Comparison of ENCODE assay signal across 16 cellular contexts in genomic region chr3:106423321-106424225, GRCh38.
DNase-seq lines count a peak whose midpoint lies in the region; ATAC-seq and FAIRE-seq lines count a peak whose summit lies in the region.
"Had no signal": no experiment of that assay in that cellular context is flagged by ENCODE, and none has a peak within 500 bp of the region (broad histone marks: within the 10 kb centered on the region; RNA-seq: fewer than 3 reads in every experiment).

No MANE protein-coding gene starts in this region.

- WGBS in small intestine, 3 donors, result 46 to 64% (median 60%) methylated on average over 7 of the region's 7 CpGs

- intact Hi-C loops in activated T-helper 2 cell treated with anti-CD3 and anti-CD28 coated beads, Interferon-gamma antibody, Interleukin-2, Interleukin-4, amounts not matched to agents 10 μg/mL and 5 μg/mL and 100 μg/mL, durations not matched to agents 14 hours and 24 hours and 36 hours (cut with micrococcal nuclease), result loop anchor here (1.0 to 10.0 kb wide), 7 partner anchors 51 to 747 kb away; no protein-coding TSS in a partner anchor

- H3K27ac ChIP-seq in small intestine (ENCODE audit: low read depth in 1 of 2, low read length in 1 of 2), result no peak overlapping the region
- H3K27ac ChIP-seq: KMS-11, PC-9, stomach had no signal

- peaks cover 47% of the 10 kb centered on the region for H3K4me1 Mint-ChIP-seq in activated T-helper 2 cell treated with anti-CD3 and anti-CD28 coated beads, Interferon-gamma antibody, Interleukin-2, Interleukin-4, amounts not matched to agents 10 μg/mL and 5 μg/mL and 100 μg/mL, durations not matched to agents 14 hours and 24 hours and 36 hours (ENCODE audit: low read depth)

- H3K36me3 Mint-ChIP-seq in activated T-helper 2 cell treated with anti-CD3 and anti-CD28 coated beads, Interferon-gamma antibody, Interleukin-2, Interleukin-4, amounts not matched to agents 10 μg/mL and 5 μg/mL and 100 μg/mL, durations not matched to agents 14 hours and 24 hours and 36 hours (ENCODE audit: low read depth), result peaks cover 23% of the 10 kb centered on the region

- peak; percentile 51 for ATAC-seq in HG02678 (IDR thresholded peaks at IDR 0.05; ENCODE audit: unreplicated experiment)

- peak overlapping the region; percentile 78 for H3K27ac Mint-ChIP-seq in activated T-helper 2 cell treated with anti-CD3 and anti-CD28 coated beads, Interferon-gamma antibody, Interleukin-2, Interleukin-4, amounts not matched to agents 10 μg/mL and 5 μg/mL and 100 μg/mL, durations not matched to agents 14 hours and 24 hours and 36 hours
- H3K27ac Mint-ChIP-seq: naive B cell had no signal

- no peaks in the 10 kb centered on the region for H3K27me3 Mint-ChIP-seq in activated T-helper 2 cell treated with anti-CD3 and anti-CD28 coated beads, Interferon-gamma antibody, Interleukin-2, Interleukin-4, amounts not matched to agents 10 μg/mL and 5 μg/mL and 100 μg/mL, durations not matched to agents 14 hours and 24 hours and 36 hours (ENCODE audit: low read depth)
- H3K27me3 Mint-ChIP-seq: naive B cell had no signal

- H3K4me1 ChIP-seq in small intestine (ENCODE audit: control insufficient read depth in 2 of 2, insufficient read depth in 1 of 2, low read depth in 1 of 2, low read length in 1 of 2), result no peaks in the 10 kb centered on the region
- H3K4me1 ChIP-seq: stomach had no signal

- peaks cover 25% of the 10 kb centered on the region for H3K9me3 Mint-ChIP-seq in activated T-helper 2 cell treated with anti-CD3 and anti-CD28 coated beads, Interferon-gamma antibody, Interleukin-2, Interleukin-4, amounts not matched to agents 10 μg/mL and 5 μg/mL and 100 μg/mL, durations not matched to agents 14 hours and 24 hours and 36 hours

- no peaks in the 10 kb centered on the region for H3K36me3 ChIP-seq in small intestine (ENCODE audit: control insufficient read depth in 2 of 2, insufficient read depth in 2 of 2, low read length in 2 of 2)
- H3K36me3 ChIP-seq: stomach had no signal

- FAIRE-seq in small intestine (lab: Jason Lieb, UNC), result no peak
- FAIRE-seq: kidney had no signal

- no peaks in the 10 kb centered on the region for H3K9me3 ChIP-seq in small intestine (ENCODE audit: control insufficient read depth, low read depth)
- H3K9me3 ChIP-seq: stomach had no signal

- no peak overlapping the region for H3K4me3 ChIP-seq in small intestine (ENCODE audit: low read depth in 1 of 2, low read length in 2 of 2)
- H3K4me3 ChIP-seq: PC-9, skin epidermis, stomach had no signal

- H3K27me3 ChIP-seq in small intestine (ENCODE audit: control insufficient read depth in 2 of 2, insufficient read depth in 2 of 2, low read length in 2 of 2), result no peaks in the 10 kb centered on the region
- H3K27me3 ChIP-seq: stomach had no signal

- DNase-seq in activated CD4-positive, alpha-beta T cell treated with anti-CD3 and anti-CD28 coated beads for 48 hours, result peak; percentile 55
- DNase-seq in activated CD4-positive, alpha-beta T cell treated with anti-CD3 and anti-CD28 coated beads for 1 hour, result no peak
- no peak for DNase-seq in activated T-helper 2 cell treated with anti-CD3 and anti-CD28 coated beads, Interferon-gamma antibody, Interleukin-2, Interleukin-4, amounts not matched to agents 10 μg/mL and 5 μg/mL and 100 μg/mL, durations not matched to agents 14 hours and 24 hours and 36 hours (ENCODE audit: low spot score)
- peak; percentile 13 to 25 for DNase-seq in stimulated activated CD4-positive, alpha-beta T cell treated with anti-CD3 and anti-CD28 coated beads, Interleukin-2, amount 100 ng/mL, for 48 hours
- no peak for DNase-seq in NCI-H526 treated with DMSO at 0.1 percent for 48 hours (lab: John Stamatoyannopoulos, UW)
- DNase-seq in Ammon's horn (ENCODE audit: low spot score), result no peak
- no peak for DNase-seq in small intestine
- DNase-seq: foreskin fibroblast, kidney, naive B cell, NCI-H2107, stomach had no signal

- peak overlapping the region; percentile 20 for H3K4me3 Mint-ChIP-seq in activated T-helper 2 cell treated with anti-CD3 and anti-CD28 coated beads, Interferon-gamma antibody, Interleukin-2, Interleukin-4, amounts not matched to agents 10 μg/mL and 5 μg/mL and 100 μg/mL, durations not matched to agents 14 hours and 24 hours and 36 hours (ENCODE audit: low read depth)
- H3K4me3 Mint-ChIP-seq: naive B cell had no signal

Comparison
In these comparisons a context has a peak if more than half of its experiments do, and no peak if none do; other contexts are left out.
1. DNase-seq: peak in activated CD4-positive, alpha-beta T cell treated with anti-CD3 and anti-CD28 coated beads for 48 hours (single experiment) and stimulated activated CD4-positive, alpha-beta T cell treated with anti-CD3 and anti-CD28 coated beads, Interleukin-2, amount 100 ng/mL, for 48 hours (2 of 2); none in activated CD4-positive, alpha-beta T cell treated with anti-CD3 and anti-CD28 coated beads for 1 hour (single experiment), activated T-helper 2 cell treated with anti-CD3 and anti-CD28 coated beads, Interferon-gamma antibody, Interleukin-2, Interleukin-4, amounts not matched to agents 10 μg/mL and 5 μg/mL and 100 μg/mL, durations not matched to agents 14 hours and 24 hours and 36 hours (single experiment), NCI-H526 treated with DMSO at 0.1 percent for 48 hours (single experiment), Ammon's horn (single experiment) and small intestine (single experiment).